In genomic region chr1:7373251-7373650, GRCh38 we compare ENCODE assay signal across 20 cellular contexts.
DNase-seq lines count a peak whose midpoint lies in the region; ATAC-seq and TF ChIP-seq lines count a peak whose summit lies in the region.
"Had no signal": no experiment of that assay in that cellular context is flagged by ENCODE, and none has a peak within 500 bp of the region (broad histone marks: within the 10 kb centered on the region; RNA-seq: fewer than 3 reads in every experiment).

No MANE protein-coding gene starts in this region.

- TF ChIP-seq POLR2A in spleen (IDR thresholded peaks at IDR 0.05): no peak

- TF ChIP-seq CTCF in heart right ventricle (IDR thresholded peaks at IDR 0.05) (no peak), chondrocyte (IDR thresholded peaks at IDR 0.05) (no peak), spleen (IDR thresholded peaks at IDR 0.05 in 8 of 11, conservative IDR thresholded peaks at IDR 0.05 in 3 of 11) (no peak)

- no peak overlapping the region for H3K4me3 Mint-ChIP-seq in chondrocyte (ENCODE audit: unreplicated experiment)
- H3K4me3 Mint-ChIP-seq: B cell; CD8-positive, alpha-beta T cell; GM23338; IgD-negative memory B cell had no signal

- no peaks in the 10 kb centered on the region for H3K27me3 Mint-ChIP-seq in chondrocyte (ENCODE audit: low read depth)

- H3K9me3 ChIP-seq in heart right ventricle (no peaks in the 10 kb centered on the region), spleen (no peaks in the 10 kb centered on the region)
- H3K9me3 ChIP-seq: BLaER1 treated with 17β-estradiol and CSF1 and Interleukin-3, amounts not matched to agents 10 nM and 100 nM had no signal

- H3K36me3 Mint-ChIP-seq in chondrocyte (ENCODE audit: low read depth): no peaks in the 10 kb centered on the region
- H3K36me3 Mint-ChIP-seq: CD8-positive, alpha-beta T cell; IgD-negative memory B cell had no signal

- peaks cover 0 to 24% (median 7%) of the 10 kb centered on the region in 9 donors for H3K4me1 ChIP-seq in heart right ventricle
- H3K4me1 ChIP-seq in spleen: no peaks in the 10 kb centered on the region
- H3K4me1 ChIP-seq: BLaER1 treated with 17β-estradiol and CSF1 and Interleukin-3, amounts not matched to agents 10 nM and 100 nM had no signal

- intact Hi-C loops in cardiac septum (cut with DNase I) (no loop called here), heart right ventricle (cut with DNase I) (no loop called here), spleen (cut with DNase I; ENCODE audit: low total_unique reads) (no loop called here)

- no peaks in the 10 kb centered on the region for H3K27me3 ChIP-seq in heart right ventricle
- H3K27me3 ChIP-seq in spleen (replicated peaks in 1 of 7): peaks cover 0 to 7% (median 0%) of the 10 kb centered on the region in 7 donors
- H3K27me3 ChIP-seq: BLaER1 treated with 17β-estradiol and CSF1 and Interleukin-3, amounts not matched to agents 10 nM and 100 nM had no signal

- DNase-seq in cardiac septum (ENCODE audit: low spot score) (peak; percentile 43), heart right ventricle (no peak), chondrocyte (ENCODE audit: low spot score) (peak; percentile 72), islet precursor cell (peak; percentile 37), spleen (peak; percentile 51), hypothalamus (lab: John Stamatoyannopoulos, UW) (no peak), NCI-H2107 (lab: John Stamatoyannopoulos, UW) (no peak), COLO829 (ENCODE audit: low spot score) (no peak)
- DNase-seq: 8988T; CD8-positive, alpha-beta T cell; COR-L47; DMS 273 treated with DMSO at 0.1 percent for 48 hours; DMS53; DND-41; H7 had no signal

- H3K27ac ChIP-seq in heart right ventricle: no peak overlapping the region
- H3K27ac ChIP-seq in spleen: no peak overlapping the region
- H3K27ac ChIP-seq: BLaER1 treated with 17β-estradiol and CSF1 and Interleukin-3, amounts not matched to agents 10 nM and 100 nM had no signal

- H3K4me3 ChIP-seq in heart right ventricle (no peak overlapping the region), spleen (no peak overlapping the region)
- H3K4me3 ChIP-seq: BLaER1 treated with 17β-estradiol and CSF1 and Interleukin-3, amounts not matched to agents 10 nM and 100 nM; GM12878; GM23338 had no signal

- peaks cover 10% of the 10 kb centered on the region for H3K4me1 Mint-ChIP-seq in chondrocyte (ENCODE audit: low read depth)
- H3K4me1 Mint-ChIP-seq: B cell, IgD-negative memory B cell had no signal

- no peak overlapping the region for H3K27ac Mint-ChIP-seq in chondrocyte (ENCODE audit: unreplicated experiment)
- H3K27ac Mint-ChIP-seq: B cell; CD8-positive, alpha-beta T cell; GM23338; IgD-negative memory B cell had no signal

- 86 to 87% methylated on average over 11 of the region's 11 CpGs for WGBS in heart right ventricle, 2 donors
- WGBS in spleen, 5 donors: 74 to 90% (median 88%) methylated on average over 11 of the region's 11 CpGs

- no peak for ATAC-seq in heart right ventricle
- ATAC-seq: CD8-positive, alpha-beta T cell; GM12878 had no signal

- H3K36me3 ChIP-seq in heart right ventricle: no peaks in the 10 kb centered on the region
- H3K36me3 ChIP-seq in spleen: no peaks in the 10 kb centered on the region
- H3K36me3 ChIP-seq: BLaER1 treated with 17β-estradiol and CSF1 and Interleukin-3, amounts not matched to agents 10 nM and 100 nM had no signal

- no peaks in the 10 kb centered on the region for H3K9me3 Mint-ChIP-seq in chondrocyte (ENCODE audit: low read depth)
- H3K9me3 Mint-ChIP-seq: CD8-positive, alpha-beta T cell; GM23338; IgD-negative memory B cell had no signal

Comparison
In these comparisons a context has a peak if more than half of its experiments do, and no peak if none do; other contexts are left out.
1. DNase-seq: peak in cardiac septum (single experiment), chondrocyte (single experiment), islet precursor cell (single experiment) and spleen (single experiment); none in heart right ventricle (0 of 2), hypothalamus (0 of 51), NCI-H2107 (single experiment) and COLO829 (single experiment).